27 cellular contexts compared by ENCODE assay signal in genomic region chr5:98076501-98076900, GRCh38.
"Had no signal": no experiment of that assay in that cellular context is flagged by ENCODE, and none has a peak within 500 bp of the region (broad histone marks: within the 10 kb centered on the region; RNA-seq: fewer than 3 reads in every experiment).

No MANE protein-coding gene starts in this region.

- H3K4me1 Mint-ChIP-seq: immature natural killer cell; mesothelial cell of epicardium; naive B cell; natural killer cell; nephron progenitor cell; stimulated activated memory B cell treated with anti-CD40 and anti-IgM and Interleukin-4, amounts not matched to agents 10 μg/mL and 1 μg/mL and 100 μg/mL, for 72 hours; stimulated activated naive CD8-positive, alpha-beta T cell treated with anti-CD3 and anti-CD28 coated beads, Interleukin-15, amount 100 ng/mL, for 72 hours had no signal

- H3K27me3 ChIP-seq: left lung, ovary, right atrium auricular region, right lobe of liver, transverse colon, upper lobe of right lung had no signal

- H3K4me3 Mint-ChIP-seq: immature natural killer cell; mesothelial cell of epicardium; naive B cell; natural killer cell; nephron progenitor cell; stimulated activated memory B cell treated with anti-CD40 and anti-IgM and Interleukin-4, amounts not matched to agents 10 μg/mL and 1 μg/mL and 100 μg/mL, for 72 hours; stimulated activated naive CD8-positive, alpha-beta T cell treated with anti-CD3 and anti-CD28 coated beads, Interleukin-15, amount 100 ng/mL, for 72 hours had no signal

- H3K9me3 ChIP-seq: left lung, lower lobe of right lung, ovary, right atrium auricular region, right lobe of liver, transverse colon, upper lobe of right lung had no signal

- H3K27me3 Mint-ChIP-seq: progenitor cell of endocrine pancreas; stimulated activated memory B cell treated with anti-CD40 and anti-IgM and Interleukin-4, amounts not matched to agents 10 μg/mL and 1 μg/mL and 100 μg/mL, for 72 hours had no signal

- ATAC-seq: left colon; left lung; lower lobe of right lung; natural killer cell; right lobe of liver; stimulated activated memory B cell treated with anti-CD40 and anti-IgM and Interleukin-4, amounts not matched to agents 10 μg/mL and 1 μg/mL and 100 μg/mL, for 72 hours; stimulated activated naive CD8-positive, alpha-beta T cell treated with anti-CD3 and anti-CD28 coated beads, Interleukin-15, amount 100 ng/mL, for 72 hours; upper lobe of right lung had no signal

- H3K4me1 ChIP-seq: left lung, lower lobe of right lung, right atrium auricular region, right lobe of liver, transverse colon, upper lobe of right lung had no signal

- H3K36me3 ChIP-seq: left lung, lower lobe of right lung, ovary, right atrium auricular region, right lobe of liver, transverse colon, upper lobe of right lung had no signal

- H3K36me3 Mint-ChIP-seq: immature natural killer cell; mesothelial cell of epicardium; naive B cell; natural killer cell; stimulated activated memory B cell treated with anti-CD40 and anti-IgM and Interleukin-4, amounts not matched to agents 10 μg/mL and 1 μg/mL and 100 μg/mL, for 72 hours had no signal

- H3K4me2 ChIP-seq: smooth muscle cell had no signal

- H3K27ac ChIP-seq: left lung, lower lobe of right lung, ovary, right atrium auricular region, right lobe of liver, transverse colon, upper lobe of right lung had no signal

- H3K4me3 ChIP-seq: left lung, lower lobe of right lung, ovary, right atrium auricular region, right lobe of liver, smooth muscle cell, transverse colon, upper lobe of right lung had no signal

- H3K9me3 Mint-ChIP-seq: mesothelial cell of epicardium; nephron progenitor cell; stimulated activated naive CD8-positive, alpha-beta T cell treated with anti-CD3 and anti-CD28 coated beads, Interleukin-15, amount 100 ng/mL, for 72 hours had no signal

- H3K27ac Mint-ChIP-seq: immature natural killer cell; mesothelial cell of epicardium; naive B cell; natural killer cell; nephron progenitor cell; progenitor cell of endocrine pancreas; stimulated activated memory B cell treated with anti-CD40 and anti-IgM and Interleukin-4, amounts not matched to agents 10 μg/mL and 1 μg/mL and 100 μg/mL, for 72 hours had no signal

- DNase-seq: hypothalamus; immature natural killer cell; kidney; left colon; left lung; lower lobe of right lung; mammary epithelial cell; mesenchymal stem cell; naive B cell; natural killer cell; nephron progenitor cell; ovary; right lobe of liver; stimulated activated CD4-positive, alpha-beta T cell treated with anti-CD3 and anti-CD28 coated beads, Interleukin-1b, Interleukin-23, amount 100 ng/mL, for 48 hours; stimulated activated CD4-positive, alpha-beta T cell treated with anti-CD3 and anti-CD28 coated beads, Interleukin-2, amount 100 ng/mL, for 48 hours; stimulated activated CD4-positive, alpha-beta T cell treated with anti-CD3 and anti-CD28 coated beads, Interleukin-4, amount 100 ng/mL, for 4 hours; stimulated activated CD8-positive, alpha-beta memory T cell treated with anti-CD3 and anti-CD28 coated beads, Interleukin-4, amount 100 ng/mL, for 48 hours; stimulated activated naive CD4-positive, alpha-beta T cell treated with Interleukin-2 at 50 U/mL for 16 hours; stimulated activated naive CD8-positive, alpha-beta T cell treated with anti-CD3 and anti-CD28 coated beads, Interleukin-15, amount 100 ng/mL, for 72 hours; substantia nigra; transverse colon; upper lobe of right lung had no signal
